1 cellular context compared by ENCODE assay signal in the genomic region with DNA sequence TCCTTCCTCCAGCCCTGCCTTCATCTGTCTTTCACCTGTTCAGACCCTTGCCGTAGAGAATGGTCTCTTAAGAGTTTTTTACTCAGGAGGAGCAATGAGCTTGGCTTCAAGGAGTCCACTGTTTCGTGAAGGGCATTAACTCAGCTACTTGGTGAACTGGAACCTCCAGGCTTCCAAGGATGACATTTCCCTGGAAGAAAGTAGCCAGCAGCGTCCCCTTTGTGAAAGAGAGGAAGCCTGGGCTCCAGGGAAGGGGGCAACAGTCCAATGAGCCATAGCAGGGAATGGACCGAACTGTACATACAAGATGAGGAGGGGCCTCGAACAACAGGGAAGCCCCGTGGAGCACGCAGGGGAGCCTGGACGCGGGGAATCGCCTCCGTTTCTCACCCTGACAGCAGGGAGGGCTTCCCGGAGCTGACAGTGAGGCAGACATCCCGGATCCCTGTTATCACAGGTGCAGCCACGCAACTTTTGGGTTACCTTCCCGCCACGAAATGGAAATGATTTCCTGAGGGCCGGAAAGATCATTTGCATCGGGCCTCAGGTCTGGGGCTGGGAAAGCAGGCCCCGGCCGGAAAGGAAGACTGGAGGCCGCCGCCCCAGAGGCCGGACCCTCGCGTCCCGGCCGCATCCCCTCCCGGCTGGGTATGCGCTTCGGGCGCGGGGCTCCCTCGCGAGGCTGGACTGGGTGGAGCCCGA.
TF ChIP-seq lines count a peak whose summit lies in the region.

No MANE protein-coding gene starts in this region.

TF ChIP-seq in WTC11, 78 proteins besides CTCF, POLR2A, EP300 and RAD21 (continued from another document):
- no peak for TF ChIP-seq AFF4 (CRISPR knock-in tag; IDR thresholded peaks at IDR 0.05; ENCODE audit: borderline replicate concordance)
- TF ChIP-seq, protein P1, sequence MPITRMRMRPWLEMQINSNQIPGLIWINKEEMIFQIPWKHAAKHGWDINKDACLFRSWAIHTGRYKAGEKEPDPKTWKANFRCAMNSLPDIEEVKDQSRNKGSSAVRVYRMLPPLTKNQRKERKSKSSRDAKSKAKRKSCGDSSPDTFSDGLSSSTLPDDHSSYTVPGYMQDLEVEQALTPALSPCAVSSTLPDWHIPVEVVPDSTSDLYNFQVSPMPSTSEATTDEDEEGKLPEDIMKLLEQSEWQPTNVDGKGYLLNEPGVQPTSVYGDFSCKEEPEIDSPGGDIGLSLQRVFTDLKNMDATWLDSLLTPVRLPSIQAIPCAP (CRISPR knock-in tag; IDR thresholded peaks at IDR 0.05), result no peak
- no peak for TF ChIP-seq ZMAT4 (CRISPR knock-in tag; IDR thresholded peaks at IDR 0.05)
- no peak for TF ChIP-seq ZNF138 (CRISPR knock-in tag; conservative IDR thresholded peaks at IDR 0.05)
- no peak for TF ChIP-seq ZNF317 (CRISPR knock-in tag; IDR thresholded peaks at IDR 0.05; ENCODE audit: borderline replicate concordance, low read depth)
- no peak for TF ChIP-seq JUN (CRISPR knock-in tag; IDR thresholded peaks at IDR 0.05)
- TF ChIP-seq PRRX2 (CRISPR knock-in tag; IDR thresholded peaks at IDR 0.05), result no peak
- TF ChIP-seq, protein P2, sequence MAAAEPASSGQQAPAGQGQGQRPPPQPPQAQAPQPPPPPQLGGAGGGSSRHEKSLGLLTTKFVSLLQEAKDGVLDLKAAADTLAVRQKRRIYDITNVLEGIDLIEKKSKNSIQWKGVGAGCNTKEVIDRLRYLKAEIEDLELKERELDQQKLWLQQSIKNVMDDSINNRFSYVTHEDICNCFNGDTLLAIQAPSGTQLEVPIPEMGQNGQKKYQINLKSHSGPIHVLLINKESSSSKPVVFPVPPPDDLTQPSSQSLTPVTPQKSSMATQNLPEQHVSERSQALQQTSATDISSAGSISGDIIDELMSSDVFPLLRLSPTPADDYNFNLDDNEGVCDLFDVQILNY (CRISPR knock-in tag; IDR thresholded peaks at IDR 0.05), result no peak
- TF ChIP-seq NR2C2 (CRISPR knock-in tag; IDR thresholded peaks at IDR 0.05), result no peak
- TF ChIP-seq EMX1 (CRISPR knock-in tag; IDR thresholded peaks at IDR 0.05), result no peak
- no peak for TF ChIP-seq ZNF423 (CRISPR knock-in tag; IDR thresholded peaks at IDR 0.05)
- TF ChIP-seq E2F1 (CRISPR knock-in tag; IDR thresholded peaks at IDR 0.05), result no peak
- TF ChIP-seq IRF2 (CRISPR knock-in tag; IDR thresholded peaks at IDR 0.05; ENCODE audit: borderline replicate concordance, low read depth), result no peak
- no peak for TF ChIP-seq OVOL2 (CRISPR knock-in tag; IDR thresholded peaks at IDR 0.05; ENCODE audit: borderline replicate concordance)
- TF ChIP-seq, protein P3, sequence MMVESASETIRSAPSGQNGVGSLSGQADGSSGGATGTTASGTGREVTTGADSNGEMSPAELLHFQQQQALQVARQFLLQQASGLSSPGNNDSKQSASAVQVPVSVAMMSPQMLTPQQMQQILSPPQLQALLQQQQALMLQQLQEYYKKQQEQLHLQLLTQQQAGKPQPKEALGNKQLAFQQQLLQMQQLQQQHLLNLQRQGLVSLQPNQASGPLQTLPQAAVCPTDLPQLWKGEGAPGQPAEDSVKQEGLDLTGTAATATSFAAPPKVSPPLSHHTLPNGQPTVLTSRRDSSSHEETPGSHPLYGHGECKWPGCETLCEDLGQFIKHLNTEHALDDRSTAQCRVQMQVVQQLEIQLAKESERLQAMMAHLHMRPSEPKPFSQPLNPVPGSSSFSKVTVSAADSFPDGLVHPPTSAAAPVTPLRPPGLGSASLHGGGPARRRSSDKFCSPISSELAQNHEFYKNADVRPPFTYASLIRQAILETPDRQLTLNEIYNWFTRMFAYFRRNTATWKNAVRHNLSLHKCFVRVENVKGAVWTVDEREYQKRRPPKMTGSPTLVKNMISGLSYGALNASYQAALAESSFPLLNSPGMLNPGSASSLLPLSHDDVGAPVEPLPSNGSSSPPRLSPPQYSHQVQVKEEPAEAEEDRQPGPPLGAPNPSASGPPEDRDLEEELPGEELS (CRISPR knock-in tag; IDR thresholded peaks at IDR 0.05), result no peak
- TF ChIP-seq ZNF281 (CRISPR knock-in tag; IDR thresholded peaks at IDR 0.05), result no peak
- no peak for TF ChIP-seq ZNF671 (CRISPR knock-in tag; IDR thresholded peaks at IDR 0.05)
- TF ChIP-seq ZNF416 (CRISPR knock-in tag; IDR thresholded peaks at IDR 0.05), result no peak
- no peak for TF ChIP-seq ATF6 (CRISPR knock-in tag; IDR thresholded peaks at IDR 0.05)
